ENCODE assay signal across 9 cellular contexts in genomic region chr15:51776952-51777574, GRCh38. TPM values are rescaled to one million over a fixed set of nuclear protein-coding genes. Genes with fewer than 3 reads are reported as not detected.
DNase-seq lines count a peak whose midpoint lies in the region; ATAC-seq and TF ChIP-seq lines count a peak whose summit lies in the region.
"Had no signal": no experiment of that assay in that cellular context is flagged by ENCODE, and none has a peak within 500 bp of the region (broad histone marks: within the 10 kb centered on the region; RNA-seq: fewer than 3 reads in every experiment).

No MANE protein-coding gene starts in this region.

- no peak overlapping the region for H3K27ac ChIP-seq in testis
- H3K27ac ChIP-seq: skin epidermis had no signal

- TF ChIP-seq CTCF in testis (IDR thresholded peaks at IDR 0.05), result peak; percentile 47 to 68 (median 64)

- no peaks in the 10 kb centered on the region for H3K27me3 Mint-ChIP-seq in activated T-cell treated with anti-CD3 and anti-CD28 coated beads, Interleukin-2, amount 50 U/mL, for 4 hours (ENCODE audit: low read depth)

- H3K4me3 ChIP-seq in neuron (ENCODE audit: low read length) (no peak overlapping the region), testis (no peak overlapping the region)
- H3K4me3 ChIP-seq: skin epidermis had no signal

- no peaks in the 10 kb centered on the region for H3K36me3 ChIP-seq in neuron (ENCODE audit: insufficient read depth, low read length)
- no peaks in the 10 kb centered on the region for H3K36me3 ChIP-seq in testis (ENCODE audit: low read depth, missing control alignments)

- no peaks in the 10 kb centered on the region for H3K9me3 Mint-ChIP-seq in activated T-cell treated with anti-CD3 and anti-CD28 coated beads, Interleukin-2, amount 50 U/mL, for 4 hours

- peak; percentile 65 to 82 for ATAC-seq in activated T-cell treated with anti-CD3 and anti-CD28 coated beads, Interleukin-2, amount 50 U/mL, for 4 hours

- peaks cover 20% of the 10 kb centered on the region for H3K36me3 Mint-ChIP-seq in activated T-cell treated with anti-CD3 and anti-CD28 coated beads, Interleukin-2, amount 50 U/mL, for 4 hours (ENCODE audit: insufficient read depth)

- intact Hi-C loops in testis (cut with DNase I; ENCODE audit: low total_unique reads), result no loop called here

- TF ChIP-seq POLR2A in testis (IDR thresholded peaks at IDR 0.05), result no peak

- peak overlapping the region; percentile 1 for H2AFZ ChIP-seq in neuron (ENCODE audit: low read depth, low read length)

- peaks cover 5% of the 10 kb centered on the region for H3K4me1 Mint-ChIP-seq in activated T-cell treated with anti-CD3 and anti-CD28 coated beads, Interleukin-2, amount 50 U/mL, for 4 hours (ENCODE audit: low read depth)

- H3K27me3 ChIP-seq in neuron (ENCODE audit: insufficient read depth, low read length) (no peaks in the 10 kb centered on the region), testis (no peaks in the 10 kb centered on the region)

- DNase-seq in SIG-M5 treated with dmso at 0.1 percent for 504 hours (lab: John Stamatoyannopoulos, UW; ENCODE audit: unreplicated experiment) (peak; percentile 90), SIG-M5 (lab: John Stamatoyannopoulos, UW) (no peak), HT1080 (ENCODE audit: low read depth) (peak; percentile 65), OCI-M2 (lab: John Stamatoyannopoulos, UW; ENCODE audit: unreplicated experiment) (peak; percentile 68), fibroblast of peridontal ligament (ENCODE audit: extremely low read depth) (peak; percentile 90), testis (peak; percentile 80)
- DNase-seq in activated T-cell treated with anti-CD3 and anti-CD28 coated beads, Interleukin-2, amount 50 U/mL, for 4 hours, result peak; percentile 51

- H3K9me3 ChIP-seq in neuron (ENCODE audit: low read length) (no peaks in the 10 kb centered on the region), testis (no peaks in the 10 kb centered on the region)

- 71 to 75% methylated on average over 7 of the region's 7 CpGs for WGBS in testis, 2 donors

- H3K4me3 Mint-ChIP-seq in activated T-cell treated with anti-CD3 and anti-CD28 coated beads, Interleukin-2, amount 50 U/mL, for 4 hours, result no peak overlapping the region

- H3K4me1 ChIP-seq in neuron (ENCODE audit: insufficient read depth, low read length) (no peaks in the 10 kb centered on the region), testis (no peaks in the 10 kb centered on the region)

RNA-seq across cellular contexts. Expression of gene TMOD2, which starts 25.7 kb away (rescaled TPM):
- total RNA-seq in HT1080 (2014; rRNA removed; shearing (Covaris generic)), result 0.73 and 2.2 TPM in 2 replicates
- polyA plus RNA-seq in HT1080 (2015; cell fraction: cytosol; rRNA removed), result 0.95 and 1.8 TPM in 2 replicates
- 1.4 and 1.8 TPM in 2 replicates for polyA plus RNA-seq in HT1080 (2015; cell fraction: nucleus; rRNA removed)
- total RNA-seq in activated T-cell treated with anti-CD3 and anti-CD28 coated beads, Interleukin-2, amount 50 U/mL, for 4 hours, result 1 to 10 TPM; 3.7 to 3.9 (median 3.8) TPM
- total RNA-seq in testis, result 1 to 10 TPM; 5.8 to 5.9 TPM
- polyA plus RNA-seq in testis (ENCODE audit: insufficient read depth, low read depth, low replicate concordance), result 6.4 TPM

RNA-seq across cellular contexts. Expression of gene LYSMD2, which starts 39.6 kb away (rescaled TPM):
- 16.5 and 19.3 TPM in 2 replicates for total RNA-seq in HT1080 (2014; rRNA removed; shearing (Covaris generic))
- polyA plus RNA-seq in HT1080 (2015; cell fraction: cytosol; rRNA removed), result 13.7 and 14.0 TPM in 2 replicates
- 6.2 and 9.9 TPM in 2 replicates for polyA plus RNA-seq in HT1080 (2015; cell fraction: nucleus; rRNA removed)
- total RNA-seq in activated T-cell treated with anti-CD3 and anti-CD28 coated beads, Interleukin-2, amount 50 U/mL, for 4 hours, result 10 to 100 TPM; 16.3 to 23.5 (median 22.4) TPM
- 10 to 100 TPM; 18.7 to 19.9 TPM for total RNA-seq in testis
- polyA plus RNA-seq in testis (ENCODE audit: insufficient read depth, low read depth, low replicate concordance), result 21.1 TPM

RNA-seq across cellular contexts. Expression of gene TMOD3, which starts 52.4 kb away (rescaled TPM):
- 41.1 and 47.6 TPM in 2 replicates for total RNA-seq in HT1080 (2014; rRNA removed; shearing (Covaris generic))
- polyA plus RNA-seq in HT1080 (2015; cell fraction: cytosol; rRNA removed), result 29.5 and 34.5 TPM in 2 replicates
- polyA plus RNA-seq in HT1080 (2015; cell fraction: nucleus; rRNA removed), result 29.7 and 30.7 TPM in 2 replicates
- 10 to 100 TPM; 43.2 to 47.4 (median 46.3) TPM for total RNA-seq in activated T-cell treated with anti-CD3 and anti-CD28 coated beads, Interleukin-2, amount 50 U/mL, for 4 hours
- total RNA-seq in testis, result 10 to 100 TPM; 15.6 to 16.6 TPM
- 21.2 TPM for polyA plus RNA-seq in testis (ENCODE audit: insufficient read depth, low read depth, low replicate concordance)
